21 cellular contexts compared by ENCODE assay signal in the genomic region with DNA sequence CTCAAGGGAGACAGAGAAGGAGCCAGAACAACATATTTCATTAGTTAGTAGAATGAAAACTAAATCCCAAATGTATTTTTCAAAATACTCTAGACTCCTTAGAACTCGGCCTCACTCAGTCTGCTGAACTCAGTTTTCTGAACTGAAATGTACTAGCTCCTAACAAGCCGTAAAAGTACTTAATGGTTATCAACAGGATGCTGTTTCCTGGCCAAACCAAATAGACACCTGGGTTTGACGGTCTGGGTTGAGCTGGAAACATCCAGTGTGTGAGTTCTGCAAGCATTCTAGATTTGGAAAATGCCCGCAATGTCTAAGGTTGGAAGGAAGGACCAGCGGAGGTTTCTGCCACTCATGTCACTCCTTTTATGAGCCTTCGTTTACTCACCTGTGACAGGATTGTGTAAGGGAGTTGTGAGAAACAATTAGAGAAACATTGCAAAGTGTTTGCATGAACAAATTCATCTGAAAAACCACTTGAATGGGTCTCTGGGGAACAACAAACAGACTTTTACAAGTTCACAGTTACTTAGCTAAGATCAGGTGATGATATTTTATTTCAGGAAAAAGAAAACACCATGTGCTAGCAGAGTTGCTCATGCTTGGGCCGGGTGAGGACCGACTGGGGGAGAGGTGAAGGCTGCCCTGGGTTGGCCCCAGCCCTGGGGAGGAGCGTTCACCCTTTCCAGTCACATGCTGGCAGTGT.
DNase-seq lines count a peak whose midpoint lies in the region; TF ChIP-seq lines count a peak whose summit lies in the region.
"Had no signal": no experiment of that assay in that cellular context is flagged by ENCODE, and none has a peak within 500 bp of the region (broad histone marks: within the 10 kb centered on the region; RNA-seq: fewer than 3 reads in every experiment).

No MANE protein-coding gene starts in this region.

- H3K36me3 Mint-ChIP-seq in activated T-cell treated with anti-CD3 and anti-CD28 coated beads, Interleukin-2, amount 50 U/mL, for 24 hours (ENCODE audit: low read depth): no peaks in the 10 kb centered on the region
- H3K36me3 Mint-ChIP-seq: CD14-positive monocyte had no signal

- no peaks in the 10 kb centered on the region for H3K9me3 ChIP-seq in Loucy (ENCODE audit: insufficient read depth, low read depth, low read length)
- H3K9me3 ChIP-seq: adrenal gland, SJCRH30, suprapubic skin had no signal

- H3K27me3 Mint-ChIP-seq in activated T-cell treated with anti-CD3 and anti-CD28 coated beads, Interleukin-2, amount 50 U/mL, for 24 hours: peaks cover 14% of the 10 kb centered on the region

- peak overlapping the region; percentile 46 for H3K9ac ChIP-seq in Loucy (ENCODE audit: low read depth, low read length, poor library complexity, severe bottlenecking)

- no peaks in the 10 kb centered on the region for H4K20me1 ChIP-seq in Loucy (ENCODE audit: insufficient read depth, low read length, poor library complexity, severe bottlenecking)

- H3K27me3 ChIP-seq in Loucy (ENCODE audit: insufficient read depth, low read length, poor library complexity, severe bottlenecking): no peaks in the 10 kb centered on the region
- H3K27me3 ChIP-seq: adrenal gland, SJCRH30 had no signal

- DNase-seq in DMS153 (lab: John Stamatoyannopoulos, UW) (peak; percentile 10), DMS153 treated with DMSO at 0.1 percent for 48 hours (lab: John Stamatoyannopoulos, UW; ENCODE audit: unreplicated experiment) (no peak), fibroblast of villous mesenchyme (ENCODE audit: low read depth) (peak; percentile 40), renal cortical epithelial cell (ENCODE audit: low read depth) (peak; percentile 73), OCI-M2 (lab: John Stamatoyannopoulos, UW; ENCODE audit: unreplicated experiment) (no peak)
- DNase-seq in activated T-cell treated with anti-CD3 and anti-CD28 coated beads, Interleukin-2, amount 50 U/mL, for 24 hours: no peak
- no peak for DNase-seq in activated CD4-positive, CD25-positive, alpha-beta regulatory T cell treated with anti-CD3 and anti-CD28 coated beads, Interleukin-2, amount 50 U/mL, for 72 hours
- DNase-seq: adrenal gland; hippocampal formation; KG1; NCI-H1092; NCI-H446 treated with DMSO at 0.1 percent for 48 hours; OCI-M1; SJCRH30; stimulated activated CD4-positive, alpha-beta T cell treated with anti-CD3 and anti-CD28 coated beads, Interleukin-4, amount 100 ng/mL, for 1 hour; T-helper 2 cell had no signal

- no peaks in the 10 kb centered on the region for H3K79me2 ChIP-seq in Loucy (ENCODE audit: insufficient read depth, low read length)

- H3K27ac Mint-ChIP-seq in activated T-cell treated with anti-CD3 and anti-CD28 coated beads, Interleukin-2, amount 50 U/mL, for 24 hours: no peak overlapping the region
- H3K27ac Mint-ChIP-seq: CD14-positive monocyte had no signal

- no peaks in the 10 kb centered on the region for H3K9me2 ChIP-seq in Loucy (replicated peaks; ENCODE audit: low read depth, low read length)

- H3K4me3 ChIP-seq in Loucy (ENCODE audit: low read length, poor library complexity, severe bottlenecking) (peak overlapping the region; percentile 42), fibroblast of villous mesenchyme (ENCODE audit: low read depth, low read length) (no peak overlapping the region)
- H3K4me3 ChIP-seq: adrenal gland, SJCRH30, skin epidermis, suprapubic skin had no signal

- peak overlapping the region; percentile 65 for H3K4me2 ChIP-seq in Loucy (ENCODE audit: low read depth, low read length, poor library complexity, severe bottlenecking)

- TF ChIP-seq CTCF in Loucy (conservative IDR thresholded peaks at IDR 0.05; ENCODE audit: low read length) (no peak), fibroblast of villous mesenchyme (IDR thresholded peaks at IDR 0.05; ENCODE audit: insufficient read depth, low read depth, low read length) (no peak)

- peaks cover 27% of the 10 kb centered on the region for H3K4me1 ChIP-seq in Loucy (ENCODE audit: insufficient read depth, low read length, poor library complexity, severe bottlenecking)
- H3K4me1 ChIP-seq: adrenal gland, suprapubic skin had no signal

- peaks cover 7% of the 10 kb centered on the region; the same call in 1 of the 2 replicates for H3F3A ChIP-seq in Loucy (ENCODE audit: low read depth)

- H3K4me1 Mint-ChIP-seq in activated T-cell treated with anti-CD3 and anti-CD28 coated beads, Interleukin-2, amount 50 U/mL, for 24 hours (ENCODE audit: low read depth): no peaks in the 10 kb centered on the region
- H3K4me1 Mint-ChIP-seq: CD14-positive monocyte; central memory CD8-positive, alpha-beta T cell had no signal

- peak overlapping the region; percentile 64; the same call in 1 of the 2 replicates for H2AFZ ChIP-seq in Loucy (ENCODE audit: low read length)

- no peaks in the 10 kb centered on the region for H3K9me3 Mint-ChIP-seq in activated T-cell treated with anti-CD3 and anti-CD28 coated beads, Interleukin-2, amount 50 U/mL, for 24 hours
- H3K9me3 Mint-ChIP-seq: central memory CD8-positive, alpha-beta T cell had no signal

- no peaks in the 10 kb centered on the region for H3K36me3 ChIP-seq in Loucy (ENCODE audit: insufficient read depth, low read length)
- H3K36me3 ChIP-seq: adrenal gland, SJCRH30, suprapubic skin had no signal

- no peak overlapping the region for H3K4me3 Mint-ChIP-seq in activated T-cell treated with anti-CD3 and anti-CD28 coated beads, Interleukin-2, amount 50 U/mL, for 24 hours
- H3K4me3 Mint-ChIP-seq: CD14-positive monocyte; central memory CD8-positive, alpha-beta T cell had no signal

Comparison
In these comparisons a context has a peak if more than half of its experiments do, and no peak if none do; other contexts are left out.
1. DNase-seq: peak in DMS153 (single experiment), fibroblast of villous mesenchyme (single experiment) and renal cortical epithelial cell (single experiment); none in DMS153 treated with DMSO at 0.1 percent for 48 hours (single experiment), OCI-M2 (single experiment), activated T-cell treated with anti-CD3 and anti-CD28 coated beads, Interleukin-2, amount 50 U/mL, for 24 hours (single experiment) and activated CD4-positive, CD25-positive, alpha-beta regulatory T cell treated with anti-CD3 and anti-CD28 coated beads, Interleukin-2, amount 50 U/mL, for 72 hours (single experiment).